ENCODE assay signal across 10 cellular contexts in genomic region chr1:246875041-246876026, GRCh38. TPM values are rescaled to one million over a fixed set of nuclear protein-coding genes. Genes with fewer than 3 reads are reported as not detected.
A peak's percentile ranks its signal among the peaks of the same experiment; 100 is the strongest.
DNase-seq lines count a peak whose midpoint lies in the region; ATAC-seq and TF ChIP-seq lines count a peak whose summit lies in the region.
"Had no signal": no experiment of that assay in that cellular context is flagged by ENCODE, and none has a peak within 500 bp of the region (broad histone marks: within the 10 kb centered on the region; RNA-seq: fewer than 3 reads in every experiment).

No MANE protein-coding gene starts in this region.

- peak; percentile 84 for ATAC-seq in HG03520 (IDR thresholded peaks at IDR 0.05; ENCODE audit: unreplicated experiment)
- no peak for ATAC-seq in HG02973 (IDR thresholded peaks at IDR 0.05; ENCODE audit: unreplicated experiment)

- intact Hi-C loops in colonic mucosa (cut with DNase I), result no loop called here

- no peak overlapping the region for H3K4me3 ChIP-seq in colonic mucosa
- H3K4me3 ChIP-seq in H7 (ENCODE audit: insufficient read depth, low read depth, low read length), result no peak overlapping the region

- H3K4me1 ChIP-seq in colonic mucosa, result no peaks in the 10 kb centered on the region

- no peak overlapping the region for H3K9ac ChIP-seq in colonic mucosa (ENCODE audit: low read depth in 2 of 2, low read length in 2 of 2)

- no peaks in the 10 kb centered on the region for H3K27me3 ChIP-seq in colonic mucosa
- H3K27me3 ChIP-seq in H7 (ENCODE audit: control insufficient read depth, insufficient read depth, low read length), result no peaks in the 10 kb centered on the region

- H3K27ac ChIP-seq in colonic mucosa, result peak overlapping the region; percentile 59

- no peak for TF ChIP-seq CTCF in colonic mucosa (IDR thresholded peaks at IDR 0.05)

- peak; percentile 6 for DNase-seq in stimulated activated CD4-positive, alpha-beta T cell treated with anti-CD3 and anti-CD28 coated beads, Interleukin-4, amount 100 ng/mL, for 24 hours
- DNase-seq in stimulated activated CD4-positive, alpha-beta T cell treated with anti-CD3 and anti-CD28 coated beads, Interleukin-12 subunit alpha, Interleukin-12 subunit beta, amount 100 ng/mL, for 4 hours, result no peak
- no peak for DNase-seq in colonic mucosa
- no peak for DNase-seq in NCI-H187 treated with DMSO at 0.1 percent for 48 hours (lab: John Stamatoyannopoulos, UW)
- no peak for DNase-seq in superior temporal gyrus (ENCODE audit: extremely low spot score)
- DNase-seq in H7, result no peak
- DNase-seq: NCI-H510A, occipital lobe had no signal

- no peaks in the 10 kb centered on the region for H3K9me3 ChIP-seq in colonic mucosa

- H3K36me3 ChIP-seq in colonic mucosa (no peaks in the 10 kb centered on the region), H7 (replicated peaks; ENCODE audit: control insufficient read depth, insufficient read depth, low read length) (peaks cover 8% of the 10 kb centered on the region)

RNA-seq across cellular contexts. Expression of gene AHCTF1, which starts 56.4 kb away (rescaled TPM):
- 10 to 100 TPM; 22.8 to 24.5 TPM for total RNA-seq in colonic mucosa
- 43.4 and 62.9 TPM in 2 replicates for total RNA-seq in H7 (2014; rRNA removed; shearing (Covaris generic))
